ENCODE assay signal across 26 cellular contexts in the genomic region with DNA sequence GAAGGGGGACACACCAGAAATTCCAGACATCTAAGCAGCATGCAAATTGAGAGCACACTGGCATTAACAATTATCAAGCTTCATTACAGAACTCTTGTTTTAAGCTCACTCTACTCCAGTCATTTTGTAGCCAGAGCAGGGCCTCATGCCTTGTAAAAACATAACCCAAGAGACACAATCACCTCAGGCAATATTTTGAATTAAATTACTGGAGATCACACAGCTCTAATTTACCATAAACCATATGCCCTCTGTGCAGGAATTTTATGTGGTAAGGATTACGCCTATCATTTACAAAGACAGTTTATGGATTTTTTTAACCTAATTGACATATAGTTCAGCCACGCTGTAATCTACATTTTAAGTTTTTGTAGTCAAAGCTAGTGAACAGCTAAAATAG.
"Had no signal": no experiment of that assay in that cellular context is flagged by ENCODE, and none has a peak within 500 bp of the region (broad histone marks: within the 10 kb centered on the region; RNA-seq: fewer than 3 reads in every experiment).

No MANE protein-coding gene starts in this region.

- ATAC-seq: effector memory CD8-positive, alpha-beta T cell; gastroesophageal sphincter; heart right ventricle; left cardiac atrium; left lung; mucosa of descending colon; naive thymus-derived CD4-positive, alpha-beta T cell; right lobe of liver; stimulated activated effector memory CD8-positive, alpha-beta T cell treated with anti-CD3 and anti-CD28 coated beads, Interleukin-12 subunit alpha, Interleukin-12 subunit beta, amount 100 ng/mL, for 72 hours had no signal

- H3K79me2 ChIP-seq: parathyroid adenoma had no signal

- H3K27me3 Mint-ChIP-seq: progenitor cell of endocrine pancreas had no signal

- H3K4me1 ChIP-seq: gastroesophageal sphincter, left lung, neural progenitor cell, parathyroid adenoma, right lobe of liver, stomach, thyroid gland, vagina had no signal

- H3K36me3 Mint-ChIP-seq: mesothelial cell of epicardium; naive thymus-derived CD4-positive, alpha-beta T cell; neural progenitor cell; stimulated activated effector memory CD8-positive, alpha-beta T cell treated with anti-CD3 and anti-CD28 coated beads, Interleukin-12 subunit alpha, Interleukin-12 subunit beta, amount 100 ng/mL, for 72 hours had no signal

- H3K9ac ChIP-seq: neural progenitor cell, parathyroid adenoma had no signal

- H3K9me3 Mint-ChIP-seq: effector memory CD8-positive, alpha-beta T cell; mesothelial cell of epicardium; nephron; neural progenitor cell; stimulated activated effector memory CD8-positive, alpha-beta T cell treated with anti-CD3 and anti-CD28 coated beads, Interleukin-12 subunit alpha, Interleukin-12 subunit beta, amount 100 ng/mL, for 72 hours had no signal

- H3K36me3 ChIP-seq: gastroesophageal sphincter, heart right ventricle, left lung, neural progenitor cell, right lobe of liver, stomach, thyroid gland, vagina had no signal

- H3K4me3 Mint-ChIP-seq: effector memory CD8-positive, alpha-beta T cell; mesothelial cell of epicardium; naive thymus-derived CD4-positive, alpha-beta T cell; nephron; neural progenitor cell; stimulated activated effector memory CD8-positive, alpha-beta T cell treated with anti-CD3 and anti-CD28 coated beads, Interleukin-12 subunit alpha, Interleukin-12 subunit beta, amount 100 ng/mL, for 72 hours had no signal

- H3K9me3 ChIP-seq: gastroesophageal sphincter, heart right ventricle, left lung, mucosa of descending colon, right lobe of liver, stomach, thyroid gland, vagina had no signal

- H3K4me1 Mint-ChIP-seq: naive thymus-derived CD4-positive, alpha-beta T cell; stimulated activated effector memory CD8-positive, alpha-beta T cell treated with anti-CD3 and anti-CD28 coated beads, Interleukin-12 subunit alpha, Interleukin-12 subunit beta, amount 100 ng/mL, for 72 hours had no signal

- H3K4me2 ChIP-seq: neural progenitor cell had no signal

- H3K4me3 ChIP-seq: coronary artery, gastroesophageal sphincter, heart right ventricle, left lung, mucosa of descending colon, neural progenitor cell, right lobe of liver, stomach, thyroid gland, vagina had no signal

- H3K27ac Mint-ChIP-seq: effector memory CD8-positive, alpha-beta T cell; mesothelial cell of epicardium; naive thymus-derived CD4-positive, alpha-beta T cell; nephron; neural progenitor cell; progenitor cell of endocrine pancreas; stimulated activated effector memory CD8-positive, alpha-beta T cell treated with anti-CD3 and anti-CD28 coated beads, Interleukin-12 subunit alpha, Interleukin-12 subunit beta, amount 100 ng/mL, for 72 hours had no signal

- H3K27ac ChIP-seq: coronary artery, gastroesophageal sphincter, heart right ventricle, left lung, neural progenitor cell, parathyroid adenoma, right lobe of liver, stomach, thyroid gland, vagina had no signal

- DNase-seq: effector memory CD8-positive, alpha-beta T cell; erythroblast; foreskin fibroblast; heart right ventricle; hippocampal formation; left cardiac atrium; left lung; mesenchymal stem cell; mucosa of descending colon; naive thymus-derived CD4-positive, alpha-beta T cell; right lobe of liver; small intestine; stimulated activated CD4-positive, alpha-beta T cell treated with anti-CD3 and anti-CD28 coated beads, Interleukin-15, amount 100 ng/mL, for 24 hours; stimulated activated CD4-positive, alpha-beta T cell treated with anti-CD3 and anti-CD28 coated beads, Interleukin-4, amount 100 ng/mL, for 1 hour; stimulated activated naive CD4-positive, alpha-beta T cell treated with Interleukin-2 at 50 U/mL for 16 hours; stomach; thyroid gland had no signal

- H2AFZ ChIP-seq: neural progenitor cell, parathyroid adenoma had no signal

- H3K27me3 ChIP-seq: gastroesophageal sphincter, heart right ventricle, left lung, neural progenitor cell, right lobe of liver, stomach, thyroid gland, vagina had no signal
